Comparison of ENCODE assay signal across 8 cellular contexts in genomic region chr9:129570450-129571297, GRCh38. TPM values are rescaled to one million over a fixed set of nuclear protein-coding genes. Genes with fewer than 3 reads are reported as not detected.
DNase-seq lines count a peak whose midpoint lies in the region; ATAC-seq and TF ChIP-seq lines count a peak whose summit lies in the region.

No MANE protein-coding gene starts in this region.

- ATAC-seq in CD4-positive, alpha-beta T cell (ENCODE audit: poor library complexity) = no peak

- peaks cover 29% of the 10 kb centered on the region for H3K4me1 ChIP-seq in mesodermal cell (ENCODE audit: control insufficient read depth, insufficient read depth, low read length, poor library complexity, severe bottlenecking)

- POLR2A ChIA-PET in CD4-positive, alpha-beta T cell (lab: Charles Lee) = no interaction called here

- DNase-seq in Daoy (ENCODE audit: low read depth) (peak; percentile 73), MG63 (peak; percentile 82), SKM-1 treated with dmso at 0.1 percent for 144 hours (lab: John Stamatoyannopoulos, UW; ENCODE audit: unreplicated experiment) (no peak), OCI-M2 (lab: John Stamatoyannopoulos, UW; ENCODE audit: unreplicated experiment) (no peak), D341Med (ENCODE audit: low spot score) (no peak)
- no peak for DNase-seq in CD4-positive, alpha-beta T cell

- no peak for TF ChIP-seq CTCF in CD4-positive, alpha-beta T cell (IDR thresholded peaks at IDR 0.05)

- peaks cover 30% of the 10 kb centered on the region for H3K27me3 Mint-ChIP-seq in CD4-positive, alpha-beta T cell

- CTCF ChIA-PET in CD4-positive, alpha-beta T cell (lab: Charles Lee) = interaction anchor here (0.8 kb wide), 1 partner anchor 439 kb away, joined by 3 read pairs; no protein-coding TSS in a partner anchor

- intact Hi-C loops in CD4-positive, alpha-beta T cell (cut with DNase I, micrococcal nuclease) = no loop called here

- no peak overlapping the region for H3K4me3 Mint-ChIP-seq in CD4-positive, alpha-beta T cell

- 30 to 48% methylated on average over 2 to 4 of the region's 14 CpGs for WGBS in mesodermal cell (ENCODE audit: insufficient coverage in 2 of 2), 2 experiments

- no peaks in the 10 kb centered on the region for H3K36me3 Mint-ChIP-seq in CD4-positive, alpha-beta T cell (ENCODE audit: low read depth)

- H3K4me1 Mint-ChIP-seq in CD4-positive, alpha-beta T cell (ENCODE audit: low read depth) = peaks cover 13% of the 10 kb centered on the region

- H3K4me3 ChIP-seq in MG63 (no peak overlapping the region), mesodermal cell (ENCODE audit: extremely low read depth, insufficient read depth, low read length, poor library complexity, severe bottlenecking) (no peak overlapping the region)

- H3K27ac Mint-ChIP-seq in CD4-positive, alpha-beta T cell = no peak overlapping the region

- H3K9me3 Mint-ChIP-seq in CD4-positive, alpha-beta T cell = no peaks in the 10 kb centered on the region

- no peaks in the 10 kb centered on the region for H3K36me3 ChIP-seq in MG63
- no peaks in the 10 kb centered on the region for H3K36me3 ChIP-seq in mesodermal cell (ENCODE audit: control insufficient read depth, insufficient read depth, low read length)

- H3K9me3 ChIP-seq in MG63 (no peaks in the 10 kb centered on the region), mesodermal cell (ENCODE audit: control insufficient read depth, low read length) (no peaks in the 10 kb centered on the region)
- no peaks in the 10 kb centered on the region for H3K9me3 ChIP-seq in CD4-positive, alpha-beta T cell (ENCODE audit: control insufficient read depth, low read length)

- H3K27ac ChIP-seq in cingulate gyrus (ENCODE audit: low read depth, low read length) (peak overlapping the region; percentile 69), mesodermal cell (ENCODE audit: low read depth, low read length, severe bottlenecking) (peak overlapping the region; percentile 75)
- no peak overlapping the region for H3K27ac ChIP-seq in CD4-positive, alpha-beta T cell (ENCODE audit: low read depth, low read length)

- H3K27me3 ChIP-seq in MG63 = no peaks in the 10 kb centered on the region
- peaks cover 22% of the 10 kb centered on the region for H3K27me3 ChIP-seq in CD4-positive, alpha-beta T cell (ENCODE audit: control insufficient read depth, insufficient read depth, low read length)

RNA-seq across cellular contexts. Expression of gene C9orf50, which starts 50.2 kb away (rescaled TPM):
- total RNA-seq in Daoy (2014; rRNA removed; shearing (Covaris generic)) = not detected in 2 replicates
- not detected in 2 replicates for total RNA-seq in MG63 (2014; rRNA removed; shearing (Covaris generic); ENCODE audit: low replicate concordance)
- 0.29 TPM for polyA plus RNA-seq in mesodermal cell (2013, experiment 1 of 2)
- polyA plus RNA-seq in mesodermal cell (2013, experiment 2 of 2) = not detected
- not detected for total RNA-seq in CD4-positive, alpha-beta T cell

RNA-seq across cellular contexts. Expression of gene NTMT1, which starts 55.3 kb away (rescaled TPM):
- total RNA-seq in Daoy (2014; rRNA removed; shearing (Covaris generic)) = 21.5 and 21.6 TPM in 2 replicates
- total RNA-seq in MG63 (2014; rRNA removed; shearing (Covaris generic); ENCODE audit: low replicate concordance) = 82.0 and 99.2 TPM in 2 replicates
- 60.6 TPM for polyA plus RNA-seq in mesodermal cell (2013, experiment 1 of 2)
- 49.5 TPM for polyA plus RNA-seq in mesodermal cell (2013, experiment 2 of 2)
- 10 to 100 TPM; 50.7 to 52.5 TPM for total RNA-seq in CD4-positive, alpha-beta T cell

Comparison
In these comparisons a context has a peak if more than half of its experiments do, and no peak if none do; other contexts are left out.
1. DNase-seq: peak in Daoy (single experiment) and MG63 (single experiment); none in SKM-1 treated with dmso at 0.1 percent for 144 hours (single experiment), OCI-M2 (single experiment), CD4-positive, alpha-beta T cell (0 of 10) and D341Med (single experiment).